In genomic region chr20:53842301-53843099, GRCh38 we compare ENCODE assay signal across 1 cellular context.
TF ChIP-seq lines count a peak whose summit lies in the region.

No MANE protein-coding gene starts in this region.

TF ChIP-seq in GM12878, 131 proteins besides CTCF, POLR2A, EP300 and RAD21 (continued from another document):
- TF ChIP-seq JUNB (IDR thresholded peaks at IDR 0.05), result no peak
- TF ChIP-seq ATF7 (IDR thresholded peaks at IDR 0.05; ENCODE audit: low read depth), result peak; percentile 65; the same call in 1 of the 2 replicates
- TF ChIP-seq EZH2 (IDR thresholded peaks at IDR 0.05; ENCODE audit: borderline replicate concordance, control insufficient read depth, low read depth, low read length), result no peak
- TF ChIP-seq IKZF2 (IDR thresholded peaks at IDR 0.05), result peak in 1 of 2 experiments; percentile 33; a peak in 1 of 4 replicates
- peak; percentile 32; the same call in 1 of the 2 replicates for TF ChIP-seq NFIC (IDR thresholded peaks at IDR 0.05; ENCODE audit: low read depth, low read length)
- TF ChIP-seq RELB (IDR thresholded peaks at IDR 0.05; ENCODE audit: low read depth), result 0 out of 2 replicates have a peak, but pooled peaks have one; percentile 23
- TF ChIP-seq ETV6 (conservative IDR thresholded peaks at IDR 0.05 in 1 of 2, IDR thresholded peaks at IDR 0.05 in 1 of 2; ENCODE audit: borderline replicate concordance in 1 of 2, low read depth in 1 of 2), result peak in 1 of 2 experiments; percentile 51; a peak in 2 of 4 replicates
- no peak for TF ChIP-seq CHD4 (IDR thresholded peaks at IDR 0.05)
- TF ChIP-seq ZNF687 (IDR thresholded peaks at IDR 0.05), result peak; percentile 63; the same call in 1 of the 2 replicates
- TF ChIP-seq PAX5 (IDR thresholded peaks at IDR 0.05; ENCODE audit: borderline replicate concordance, low read depth, low read length), result no peak
- TF ChIP-seq RB1 (IDR thresholded peaks at IDR 0.05; ENCODE audit: borderline replicate concordance), result peak; percentile 33; the same call in 1 of the 2 replicates
- TF ChIP-seq CREB1 (IDR thresholded peaks at IDR 0.05; ENCODE audit: low read depth), result peak; percentile 58; the same call in 1 of the 2 replicates
- peak; percentile 69 for TF ChIP-seq RUNX3 (IDR thresholded peaks at IDR 0.05; ENCODE audit: low read length)
- no peak for TF ChIP-seq HDAC6 (IDR thresholded peaks at IDR 0.05; ENCODE audit: unreplicated experiment)
- no peak for TF ChIP-seq ASH2L (IDR thresholded peaks at IDR 0.05; ENCODE audit: borderline replicate concordance, low read depth)
- TF ChIP-seq MTA2 (IDR thresholded peaks at IDR 0.05; ENCODE audit: low read depth), result peak; percentile 27; the same call in 1 of the 2 replicates
- peak; percentile 27; the same call in 1 of the 2 replicates for TF ChIP-seq GATAD2B (conservative IDR thresholded peaks at IDR 0.05; ENCODE audit: low read depth)
- TF ChIP-seq SPI1 (IDR thresholded peaks at IDR 0.05; ENCODE audit: borderline replicate concordance, insufficient read depth, low read depth, low read length), result no peak
TF ChIP-seq in GM12878: peak in this region for 14.
